8 cellular contexts compared by ENCODE assay signal in genomic region chrX:41923257-41923924, GRCh38. TPM values are rescaled to one million over a fixed set of nuclear protein-coding genes. Genes with fewer than 3 reads are reported as not detected.
DNase-seq lines count a peak whose midpoint lies in the region; ATAC-seq, FAIRE-seq and TF ChIP-seq lines count a peak whose summit lies in the region.

Gene CASK (minus strand): TSS chrX:41923554. CDS start chrX:41922988, 566 bp downstream.

- no peaks in the 10 kb centered on the region for H3K27me3 Mint-ChIP-seq in naive thymus-derived CD8-positive, alpha-beta T cell
- no peaks in the 10 kb centered on the region for H3K27me3 Mint-ChIP-seq in stimulated activated memory B cell treated with anti-CD40 and anti-IgM and Interleukin-4, amounts not matched to agents 10 μg/mL and 1 μg/mL and 100 μg/mL, for 72 hours

- POLR2A ChIA-PET in naive thymus-derived CD8-positive, alpha-beta T cell (lab: Charles Lee), result interaction anchor here (0.8 to 2.4 kb wide), 10 partner anchors 9 to 1022 kb away, joined by 3 to 7 read pairs (median 3); no protein-coding TSS in a partner anchor

- no peaks in the 10 kb centered on the region for H3K4me1 ChIP-seq in fibroblast of lung (ENCODE audit: control insufficient read depth, extremely low read depth, insufficient read depth, low read length)

- peak within 1 kb of the TSS; percentile 88 to 98 (median 95) for H3K4me3 Mint-ChIP-seq in naive thymus-derived CD8-positive, alpha-beta T cell
- peak within 1 kb of the TSS; percentile 96 for H3K4me3 Mint-ChIP-seq in stimulated activated memory B cell treated with anti-CD40 and anti-IgM and Interleukin-4, amounts not matched to agents 10 μg/mL and 1 μg/mL and 100 μg/mL, for 72 hours

- H3K36me3 Mint-ChIP-seq in naive thymus-derived CD8-positive, alpha-beta T cell, result no peaks in the 10 kb centered on the region
- no peaks in the 10 kb centered on the region for H3K36me3 Mint-ChIP-seq in stimulated activated memory B cell treated with anti-CD40 and anti-IgM and Interleukin-4, amounts not matched to agents 10 μg/mL and 1 μg/mL and 100 μg/mL, for 72 hours

- DNase-seq in Daoy (ENCODE audit: low read depth), result peak; percentile 94
- DNase-seq in H54 (ENCODE audit: insufficient read length, low spot score), result peak; percentile 46
- DNase-seq in LoVo (ENCODE audit: low spot score), result peak; percentile 90
- peak; percentile 92 for DNase-seq in RPMI8226
- peak; percentile 71 to 85 for DNase-seq in activated T-helper 1 cell treated with anti-CD3 and anti-CD28 coated beads, Interleukin-2, amount 50 U/mL, for 16 hours (ENCODE audit: low read depth in 1 of 2, low spot score in 1 of 2)
- DNase-seq in fibroblast of lung (ENCODE audit: low read depth in 2 of 2), result peak; percentile 86 to 90
- peak; percentile 78 to 92 (median 86) for DNase-seq in naive thymus-derived CD8-positive, alpha-beta T cell

- TF ChIP-seq CTCF in fibroblast of lung (conservative IDR thresholded peaks at IDR 0.05 in 1 of 2, IDR thresholded peaks at IDR 0.05 in 1 of 2; ENCODE audit: low read depth in 1 of 2, low read length in 2 of 2), result no peak

- peak; percentile 71 for TF ChIP-seq POLR2A in H54 (IDR thresholded peaks at IDR 0.05; ENCODE audit: low read depth, low read length)

- H4K20me1 ChIP-seq in fibroblast of lung (ENCODE audit: control insufficient read depth, extremely low read depth, insufficient read depth, low read length), result no peaks in the 10 kb centered on the region

- H3K27ac ChIP-seq in fibroblast of lung (ENCODE audit: insufficient read depth, low read length), result peak within 1 kb of the TSS; percentile 66

- no peak for FAIRE-seq in H54 (lab: Jason Lieb, UNC)

- H3K4me2 ChIP-seq in fibroblast of lung (ENCODE audit: extremely low read depth, insufficient read depth, low read length), result peak within 1 kb of the TSS; percentile 86

- H3K79me2 ChIP-seq in fibroblast of lung (ENCODE audit: control insufficient read depth, insufficient read depth, low read length), result peaks cover 26% of the 10 kb centered on the region

- H3K9ac ChIP-seq in fibroblast of lung (ENCODE audit: insufficient read depth, low read length), result peak within 1 kb of the TSS; percentile 69

- H3K9me3 ChIP-seq in fibroblast of lung (ENCODE audit: control insufficient read depth, insufficient read depth, low read depth, low read length), result no peaks in the 10 kb centered on the region

- no peaks in the 10 kb centered on the region for H3K27me3 ChIP-seq in fibroblast of lung (ENCODE audit: control insufficient read depth, insufficient read depth, low read length)

- H3K9me3 Mint-ChIP-seq in naive thymus-derived CD8-positive, alpha-beta T cell, result peaks cover 0 to 3% (median 0%) of the 10 kb centered on the region in 9 donors
- H3K9me3 Mint-ChIP-seq in stimulated activated memory B cell treated with anti-CD40 and anti-IgM and Interleukin-4, amounts not matched to agents 10 μg/mL and 1 μg/mL and 100 μg/mL, for 72 hours, result no peaks in the 10 kb centered on the region

- H2AFZ ChIP-seq in fibroblast of lung (ENCODE audit: low read length), result peak within 1 kb of the TSS; percentile 85

- peak within 1 kb of the TSS; percentile 86 to 96 (median 94) for H3K27ac Mint-ChIP-seq in naive thymus-derived CD8-positive, alpha-beta T cell
- H3K27ac Mint-ChIP-seq in stimulated activated memory B cell treated with anti-CD40 and anti-IgM and Interleukin-4, amounts not matched to agents 10 μg/mL and 1 μg/mL and 100 μg/mL, for 72 hours, result peak within 1 kb of the TSS; percentile 85

- ATAC-seq in naive thymus-derived CD8-positive, alpha-beta T cell, result peak; percentile 81
- ATAC-seq in stimulated activated memory B cell treated with anti-CD40 and anti-IgM and Interleukin-4, amounts not matched to agents 10 μg/mL and 1 μg/mL and 100 μg/mL, for 72 hours, result peak; percentile 96

- H3K4me3 ChIP-seq in fibroblast of lung (replicated peaks in 1 of 4; ENCODE audit: control extremely low read depth in 1 of 4, insufficient read depth in 1 of 4, low read depth in 3 of 4, low read length in 4 of 4), result peak within 1 kb of the TSS; percentile 70 to 93 (median 74)

- H3K4me1 Mint-ChIP-seq in naive thymus-derived CD8-positive, alpha-beta T cell, result peaks cover 8 to 39% (median 24%) of the 10 kb centered on the region in 4 donors
- peaks cover 11% of the 10 kb centered on the region for H3K4me1 Mint-ChIP-seq in stimulated activated memory B cell treated with anti-CD40 and anti-IgM and Interleukin-4, amounts not matched to agents 10 μg/mL and 1 μg/mL and 100 μg/mL, for 72 hours

- no peaks in the 10 kb centered on the region for H3K36me3 ChIP-seq in fibroblast of lung (ENCODE audit: control insufficient read depth, insufficient read depth, low read length)

RNA-seq across cellular contexts. Expression of gene CASK, which starts in this region (rescaled TPM):
- total RNA-seq in Daoy (2014; rRNA removed; shearing (Covaris generic)), result 14.1 and 40.6 TPM in 2 replicates
- 57.0 and 78.3 TPM in 2 replicates for total RNA-seq in fibroblast of lung
- 27.4 and 30.7 TPM in 2 replicates for polyA plus RNA-seq in fibroblast of lung
- polyA plus RNA-seq in fibroblast of lung (2012), result 16.8 and 18.5 TPM in 2 replicates
- polyA minus RNA-seq in fibroblast of lung (ENCODE audit: low replicate concordance), result 9.8 and 23.4 TPM in 2 replicates
- 10 to 100 TPM; 90.3 to 90.4 TPM for total RNA-seq in naive thymus-derived CD8-positive, alpha-beta T cell
- 10 to 100 TPM in 2 of 3 donors, 1 to 10 TPM in 1; 4.6 to 16.1 (median 11.4) TPM for polyA plus RNA-seq in naive thymus-derived CD8-positive, alpha-beta T cell

Comparison
In these comparisons a context has a peak if more than half of its experiments do, and no peak if none do; other contexts are left out.
1. Peak in every context shown above with its lines: DNase-seq, ATAC-seq, H3K4me3 ChIP-seq and H3K27ac ChIP-seq.